In genomic region chr10:115706482-115707076, GRCh38 we compare ENCODE assay signal across 8 cellular contexts.
A peak's percentile ranks its signal among the peaks of the same experiment; 100 is the strongest.
DNase-seq lines count a peak whose midpoint lies in the region; ATAC-seq and TF ChIP-seq lines count a peak whose summit lies in the region.

No MANE protein-coding gene starts in this region.

- H3K4me3 ChIP-seq in SU-DHL-6 (ENCODE audit: insufficient read depth, low read length, poor library complexity, severe bottlenecking) (no peak overlapping the region), kidney epithelial cell (ENCODE audit: low read depth, low read length) (no peak overlapping the region)

- no peaks in the 10 kb centered on the region for H3F3A ChIP-seq in SU-DHL-6 (ENCODE audit: insufficient read depth)

- no peaks in the 10 kb centered on the region for H3K36me3 ChIP-seq in SU-DHL-6 (ENCODE audit: low read length)
- H3K36me3 ChIP-seq in kidney epithelial cell (ENCODE audit: control insufficient read depth, insufficient read depth, low read length) = no peaks in the 10 kb centered on the region

- no peaks in the 10 kb centered on the region for H3K9me3 ChIP-seq in SU-DHL-6 (ENCODE audit: insufficient read depth, low read length)

- CTCF ChIA-PET in HEK293T (lab: Yijun Ruan, JAX) = interaction anchor here (1.7 kb wide), 1 partner anchor 581 kb away, joined by 7 read pairs; no protein-coding TSS in a partner anchor

- DNase-seq in Ammon's horn (ENCODE audit: low spot score) (peak; percentile 30), HEK293T (ENCODE audit: extremely low spot score) (peak; percentile 14), kidney epithelial cell (ENCODE audit: low read depth) (no peak), anterior cingulate cortex (lab: John Stamatoyannopoulos, UW) (no peak), epidermal melanocyte (ENCODE audit: insufficient read length, low spot score) (no peak), left ventricle myocardium superior (no peak)
- DNase-seq in activated CD4-positive, alpha-beta T cell treated with anti-CD3 and anti-CD28 coated beads, Interleukin-2, amount 50 U/mL, for 4 hours = no peak

- no peaks in the 10 kb centered on the region for H3K27me3 ChIP-seq in SU-DHL-6 (ENCODE audit: low read length)
- no peaks in the 10 kb centered on the region for H3K27me3 ChIP-seq in kidney epithelial cell (ENCODE audit: control insufficient read depth, insufficient read depth, low read length)

- peak; percentile 29 for TF ChIP-seq CTCF in SU-DHL-6 (IDR thresholded peaks at IDR 0.05; ENCODE audit: insufficient read depth, low read length, poor library complexity, severe bottlenecking)
- peak; percentile 45 for TF ChIP-seq CTCF in kidney epithelial cell (IDR thresholded peaks at IDR 0.05; ENCODE audit: insufficient read depth, low read length, poor library complexity, severe bottlenecking)

- no peak overlapping the region for H2AFZ ChIP-seq in SU-DHL-6 (ENCODE audit: low read depth, low read length, severe bottlenecking)

- no peaks in the 10 kb centered on the region for H3K79me2 ChIP-seq in SU-DHL-6 (ENCODE audit: insufficient read depth, low read length)

- H3K9me2 ChIP-seq in SU-DHL-6 (replicated peaks; ENCODE audit: insufficient read depth, low read length) = no peaks in the 10 kb centered on the region

- H3K27ac ChIP-seq in SU-DHL-6 (ENCODE audit: low read depth, low read length) = no peak overlapping the region

- no peak for ATAC-seq in left ventricle myocardium superior

- H3K4me2 ChIP-seq in SU-DHL-6 (ENCODE audit: low read depth, low read length, poor library complexity, severe bottlenecking) = no peak overlapping the region

- no peak overlapping the region for H3K9ac ChIP-seq in SU-DHL-6 (ENCODE audit: low read length)

- POLR2A ChIA-PET in HEK293T (lab: Yijun Ruan, JAX) = no interaction called here

- intact Hi-C loops in left ventricle myocardium superior (cut with micrococcal nuclease) = loop anchor here (10.0 kb wide), 2 partner anchors 578 to 678 kb away; no protein-coding TSS in a partner anchor

- no peaks in the 10 kb centered on the region for H4K20me1 ChIP-seq in SU-DHL-6 (ENCODE audit: low read depth, low read length)

TF ChIP-seq in HEK293T, 16 proteins besides CTCF, POLR2A, EP300 and RAD21:
- TF ChIP-seq ARNT (IDR thresholded peaks at IDR 0.05) (no peak), HDGF (IDR thresholded peaks at IDR 0.05; ENCODE audit: borderline replicate concordance) (no peak), FOXK2 (IDR thresholded peaks at IDR 0.05) (no peak), ELF4 (IDR thresholded peaks at IDR 0.05) (no peak), NFRKB (IDR thresholded peaks at IDR 0.05) (no peak), BHLHE40 (IDR thresholded peaks at IDR 0.05; ENCODE audit: borderline replicate concordance) (no peak), PKNOX1 (IDR thresholded peaks at IDR 0.05) (no peak), LEF1 (IDR thresholded peaks at IDR 0.05; ENCODE audit: borderline replicate concordance) (no peak), L3MBTL2 (conservative IDR thresholded peaks at IDR 0.05) (no peak), FOXA1 (IDR thresholded peaks at IDR 0.05) (no peak), SUZ12 (IDR thresholded peaks at IDR 0.05) (no peak), TARDBP (IDR thresholded peaks at IDR 0.05) (no peak), CTBP1 (IDR thresholded peaks at IDR 0.05; ENCODE audit: borderline replicate concordance) (no peak), SP1 (IDR thresholded peaks at IDR 0.05) (no peak), FOXM1 (IDR thresholded peaks at IDR 0.05; ENCODE audit: borderline replicate concordance) (no peak), ZNF384 (IDR thresholded peaks at IDR 0.05) (no peak)
TF ChIP-seq in HEK293T: peak in this region for 0.

Comparison
In these comparisons a context has a peak if more than half of its experiments do, and no peak if none do; other contexts are left out.
1. DNase-seq: peak in Ammon's horn (single experiment) and HEK293T (single experiment); none in kidney epithelial cell (single experiment), anterior cingulate cortex (0 of 58), epidermal melanocyte (single experiment), left ventricle myocardium superior (single experiment) and activated CD4-positive, alpha-beta T cell treated with anti-CD3 and anti-CD28 coated beads, Interleukin-2, amount 50 U/mL, for 4 hours (0 of 2).